Comparison of ENCODE assay signal across 16 cellular contexts in the genomic region with DNA sequence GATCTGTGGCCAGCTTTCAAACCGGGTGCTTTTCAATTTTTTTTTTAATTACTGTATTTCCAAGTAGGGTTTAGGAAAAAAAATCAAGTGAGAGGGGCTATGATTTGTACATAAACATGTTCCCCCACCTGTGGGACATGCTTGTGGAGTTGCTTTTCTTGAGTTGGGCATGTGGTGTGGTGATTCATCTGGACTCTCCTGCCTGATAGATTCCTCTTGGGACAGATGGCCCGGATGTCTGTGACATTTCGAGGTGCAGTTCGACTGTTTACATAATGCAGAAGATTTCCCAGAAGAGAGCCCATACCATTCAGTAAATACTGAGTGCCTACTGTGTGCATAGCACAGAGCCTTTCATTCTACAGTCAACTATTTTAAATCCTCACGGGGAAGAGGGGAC.
"Had no signal": no experiment of that assay in that cellular context is flagged by ENCODE, and none has a peak within 500 bp of the region (broad histone marks: within the 10 kb centered on the region; RNA-seq: fewer than 3 reads in every experiment).

No MANE protein-coding gene starts in this region.

- H3K27ac ChIP-seq: heart left ventricle, left ventricle myocardium inferior, parathyroid adenoma, thyroid gland, uterus had no signal

- H2AFZ ChIP-seq: parathyroid adenoma had no signal

- H3K27me3 ChIP-seq: thyroid gland, uterus had no signal

- H3K9me3 ChIP-seq: heart left ventricle, left ventricle myocardium inferior, thyroid gland, uterus had no signal

- H3K4me3 ChIP-seq: heart left ventricle, left ventricle myocardium inferior, thyroid gland, uterus had no signal

- H3K4me1 ChIP-seq: heart left ventricle, left ventricle myocardium inferior, parathyroid adenoma, thyroid gland, uterus had no signal

- H3K9me3 Mint-ChIP-seq: activated T-helper 2 cell treated with anti-CD3 and anti-CD28 coated beads, Interferon-gamma antibody, Interleukin-2, Interleukin-4, amounts not matched to agents 10 μg/mL and 5 μg/mL and 100 μg/mL, durations not matched to agents 14 hours and 24 hours and 36 hours; memory B cell; WTC11 had no signal

- H3K4me3 Mint-ChIP-seq: brain, memory B cell, WTC11 had no signal

- H3K9ac ChIP-seq: parathyroid adenoma had no signal

- H3K36me3 Mint-ChIP-seq: WTC11 had no signal

- H3K27me3 Mint-ChIP-seq: brain, memory B cell had no signal

- H3K27ac Mint-ChIP-seq: activated T-helper 2 cell treated with anti-CD3 and anti-CD28 coated beads, Interferon-gamma antibody, Interleukin-2, Interleukin-4, amounts not matched to agents 10 μg/mL and 5 μg/mL and 100 μg/mL, durations not matched to agents 14 hours and 24 hours and 36 hours; brain; memory B cell had no signal

- H3K4me1 Mint-ChIP-seq: brain, WTC11 had no signal

- H3K79me2 ChIP-seq: parathyroid adenoma had no signal

- H3K36me3 ChIP-seq: left ventricle myocardium inferior, thyroid gland, uterus had no signal

- ATAC-seq: heart left ventricle, WTC11 had no signal

- DNase-seq: activated CD4-positive, alpha-beta T cell treated with anti-CD3 and anti-CD28 coated beads, Interleukin-2, amount 50 U/mL, for 1 hour; activated naive CD4-positive, alpha-beta T cell treated with anti-CD3 and anti-CD28 coated beads, Interleukin-2, amount 50 U/mL, for 16 hours; activated T-cell treated with anti-CD3 and anti-CD28 coated beads for 4 hours; amniotic stem cell; cerebellar nuclear complex; foreskin melanocyte; heart left ventricle; islet precursor cell; left ventricle myocardium inferior; thyroid gland; uterus had no signal
